ENCODE assay signal across 8 cellular contexts in genomic region chr2:172465417-172466334, GRCh38. TPM values are rescaled to one million over a fixed set of nuclear protein-coding genes. Genes with fewer than 3 reads are reported as not detected.
DNase-seq lines count a peak whose midpoint lies in the region; ATAC-seq lines count a peak whose summit lies in the region.

No MANE protein-coding gene starts in this region.

- no peaks in the 10 kb centered on the region for H3K36me3 ChIP-seq in mesenchymal stem cell (ENCODE audit: control insufficient read depth in 1 of 2, insufficient read depth in 2 of 2, low read depth in 1 of 2, low read length in 2 of 2)

- peak overlapping the region; percentile 63 for H3K9ac ChIP-seq in mesenchymal stem cell (ENCODE audit: low read length)

- no peaks in the 10 kb centered on the region for H3K9me3 ChIP-seq in mesenchymal stem cell (ENCODE audit: control insufficient read depth, low read length)

- H3K14ac ChIP-seq in mesenchymal stem cell (ENCODE audit: low read length in 2 of 2): no peak overlapping the region

- no peak overlapping the region for H2BK120ac ChIP-seq in mesenchymal stem cell (ENCODE audit: low read depth, low read length)

- no peak overlapping the region for H2BK12ac ChIP-seq in mesenchymal stem cell (ENCODE audit: low read length in 2 of 2)

- peak; percentile 74 for DNase-seq in D341Med (ENCODE audit: low spot score)
- peak; percentile 83 for DNase-seq in NCI-H82 (lab: John Stamatoyannopoulos, UW)
- peak; percentile 71 to 73 for DNase-seq in activated CD4-positive, alpha-beta T cell treated with anti-CD3 and anti-CD28 coated beads, Interleukin-2, amount 50 U/mL, for 4 hours
- peak; percentile 63 for DNase-seq in ecto neural progenitor cell (ENCODE audit: low spot score)
- peak; percentile 85 for DNase-seq in mesenchymal stem cell
- peak; percentile 57 for DNase-seq in stimulated activated CD8-positive, alpha-beta memory T cell treated with anti-CD3 and anti-CD28 coated beads, Interleukin-15, amount 100 ng/mL, for 1 hour (ENCODE audit: low read depth)

- WGBS in mesenchymal stem cell: 60% methylated on average over 19 of the region's 24 CpGs

- H3K4me1 ChIP-seq in mesenchymal stem cell (ENCODE audit: control insufficient read depth, insufficient read depth, low read depth, low read length): peaks cover 2% of the 10 kb centered on the region

- peaks cover 25% of the 10 kb centered on the region for H3K79me1 ChIP-seq in mesenchymal stem cell (replicated peaks; ENCODE audit: low read length, poor library complexity, severe bottlenecking)

- no peak overlapping the region for H4K91ac ChIP-seq in mesenchymal stem cell (ENCODE audit: low read length)

- H3K18ac ChIP-seq in mesenchymal stem cell (ENCODE audit: low read depth in 1 of 2, low read length in 2 of 2): no peak overlapping the region

- H4K8ac ChIP-seq in mesenchymal stem cell (ENCODE audit: low read length): peak overlapping the region; percentile 56

- H3K27me3 ChIP-seq in mesenchymal stem cell (ENCODE audit: control insufficient read depth in 1 of 2, insufficient read depth in 1 of 2, low read length in 2 of 2): peaks cover 0 to 34% of the 10 kb centered on the region in 2 experiments

- H3K23ac ChIP-seq in mesenchymal stem cell (ENCODE audit: low read length in 2 of 2): no peak overlapping the region

- H2AK5ac ChIP-seq in mesenchymal stem cell (ENCODE audit: low read length, severe bottlenecking): no peak overlapping the region

- no peak overlapping the region for H2BK15ac ChIP-seq in mesenchymal stem cell (ENCODE audit: low read depth, poor library complexity, severe bottlenecking)

- H2AFZ ChIP-seq in mesenchymal stem cell (ENCODE audit: low read depth, low read length): no peak overlapping the region

- H3K4me2 ChIP-seq in mesenchymal stem cell (ENCODE audit: low read length, poor library complexity, severe bottlenecking): no peak overlapping the region

- peak overlapping the region in 1 of 2 experiments; percentile 68 for H3K4me3 ChIP-seq in mesenchymal stem cell (ENCODE audit: insufficient read depth in 1 of 2, low read depth in 1 of 2, low read length in 2 of 2)

- no peak overlapping the region for H3K4ac ChIP-seq in mesenchymal stem cell (ENCODE audit: low read depth in 1 of 2, low read length in 2 of 2)

- H2BK5ac ChIP-seq in mesenchymal stem cell (ENCODE audit: low read depth, low read length, poor library complexity, severe bottlenecking): no peak overlapping the region

- ATAC-seq in HG03175 (IDR thresholded peaks at IDR 0.05; ENCODE audit: unreplicated experiment): peak; percentile 46
- no peak for ATAC-seq in HG03139 (IDR thresholded peaks at IDR 0.05; ENCODE audit: unreplicated experiment)

- H3K27ac ChIP-seq in mesenchymal stem cell (ENCODE audit: low read length, poor library complexity, severe bottlenecking): no peak overlapping the region

RNA-seq across cellular contexts. Expression of gene ITGA6, which starts 38.3 kb away (rescaled TPM):
- polyA plus RNA-seq in mesenchymal stem cell (2013, experiment 1 of 2): 31.2 TPM
- 32.5 TPM for polyA plus RNA-seq in mesenchymal stem cell (2013, experiment 2 of 2)
